17 cellular contexts compared by ENCODE assay signal in the genomic region with DNA sequence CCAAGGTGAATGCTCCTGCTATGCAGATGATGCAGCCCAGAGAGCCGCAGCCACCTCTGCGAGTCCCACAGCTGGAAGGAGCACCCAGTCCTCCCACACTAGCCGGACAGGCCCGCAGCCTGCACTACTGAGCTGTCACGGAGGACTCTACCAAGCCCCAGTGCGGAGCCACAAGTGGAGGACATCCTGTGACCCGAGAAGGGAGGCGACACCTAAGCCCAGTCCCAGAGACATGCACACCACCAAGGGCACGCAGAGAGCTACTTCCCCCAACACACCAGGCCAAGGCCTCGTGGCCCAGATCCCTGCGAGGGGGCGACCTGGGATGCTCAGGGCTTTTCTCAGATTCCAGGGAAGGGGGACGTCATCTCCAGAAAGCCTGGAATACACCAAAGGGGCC. TPM values are rescaled to one million over a fixed set of nuclear protein-coding genes. Genes with fewer than 3 reads are reported as not detected.
"Had no signal": no experiment of that assay in that cellular context is flagged by ENCODE, and none has a peak within 500 bp of the region (broad histone marks: within the 10 kb centered on the region; RNA-seq: fewer than 3 reads in every experiment).

No MANE protein-coding gene starts in this region.

- DNase-seq: activated CD4-positive, alpha-beta memory T cell treated with anti-CD3 and anti-CD28 coated beads for 36 hours; activated CD4-positive, alpha-beta T cell treated with anti-CD3 and anti-CD28 coated beads for 36 hours; activated CD8-positive, alpha-beta memory T cell treated with anti-CD3 and anti-CD28 coated beads, Interleukin-2, amount 10 ng/mL, durations not matched to agents 7 days and 5 days; activated naive CD4-positive, alpha-beta T cell treated with anti-CD3 and anti-CD28 coated beads for 36 hours; activated T-cell treated with anti-CD3 and anti-CD28 coated beads, Interleukin-2, amount 50 U/mL, for 1 hour; caudate nucleus; colonic mucosa; foreskin fibroblast; immature natural killer cell; left colon; naive thymus-derived CD8-positive, alpha-beta T cell; stimulated activated CD4-positive, alpha-beta T cell treated with anti-CD3 and anti-CD28 coated beads, Interleukin-2, amount 100 ng/mL, for 48 hours; stimulated activated naive CD4-positive, alpha-beta T cell; T-helper 2 cell had no signal

- H3K27ac Mint-ChIP-seq: activated CD4-positive, alpha-beta memory T cell treated with anti-CD3 and anti-CD28 coated beads for 36 hours; activated CD4-positive, alpha-beta T cell treated with anti-CD3 and anti-CD28 coated beads for 36 hours; activated CD8-positive, alpha-beta memory T cell treated with anti-CD3 and anti-CD28 coated beads, Interleukin-2, amount 10 ng/mL, durations not matched to agents 7 days and 5 days; activated naive CD4-positive, alpha-beta T cell treated with anti-CD3 and anti-CD28 coated beads for 36 hours; activated T-helper 2 cell treated with anti-CD3 and anti-CD28 coated beads, Interferon-gamma antibody, Interleukin-2, Interleukin-4, amounts not matched to agents 10 μg/mL and 5 μg/mL and 100 μg/mL, durations not matched to agents 14 hours and 24 hours and 36 hours; immature natural killer cell; naive thymus-derived CD8-positive, alpha-beta T cell had no signal

- H3K27ac ChIP-seq: colonic mucosa, pancreas had no signal

- ATAC-seq: activated CD4-positive, alpha-beta T cell treated with anti-CD3 and anti-CD28 coated beads for 36 hours; activated CD8-positive, alpha-beta memory T cell treated with anti-CD3 and anti-CD28 coated beads, Interleukin-2, amount 10 ng/mL, durations not matched to agents 7 days and 5 days; left colon; naive thymus-derived CD8-positive, alpha-beta T cell; pancreas had no signal

- H3K4me3 ChIP-seq: colonic mucosa, pancreas, suprapubic skin had no signal

- H3K9me3 Mint-ChIP-seq: activated CD4-positive, alpha-beta memory T cell treated with anti-CD3 and anti-CD28 coated beads for 36 hours; activated naive CD4-positive, alpha-beta T cell treated with anti-CD3 and anti-CD28 coated beads for 36 hours; activated T-helper 2 cell treated with anti-CD3 and anti-CD28 coated beads, Interferon-gamma antibody, Interleukin-2, Interleukin-4, amounts not matched to agents 10 μg/mL and 5 μg/mL and 100 μg/mL, durations not matched to agents 14 hours and 24 hours and 36 hours; immature natural killer cell; naive thymus-derived CD8-positive, alpha-beta T cell had no signal

- H3K36me3 Mint-ChIP-seq: activated CD8-positive, alpha-beta memory T cell treated with anti-CD3 and anti-CD28 coated beads, Interleukin-2, amount 10 ng/mL, durations not matched to agents 7 days and 5 days had no signal

- H3K4me3 Mint-ChIP-seq: activated CD4-positive, alpha-beta memory T cell treated with anti-CD3 and anti-CD28 coated beads for 36 hours; activated CD4-positive, alpha-beta T cell treated with anti-CD3 and anti-CD28 coated beads for 36 hours; activated CD8-positive, alpha-beta memory T cell treated with anti-CD3 and anti-CD28 coated beads, Interleukin-2, amount 10 ng/mL, durations not matched to agents 7 days and 5 days; activated naive CD4-positive, alpha-beta T cell treated with anti-CD3 and anti-CD28 coated beads for 36 hours; immature natural killer cell; naive thymus-derived CD8-positive, alpha-beta T cell had no signal

- H3K36me3 ChIP-seq: colonic mucosa, pancreas had no signal

- H3K27me3 ChIP-seq: colonic mucosa, pancreas, suprapubic skin had no signal

- H3K4me1 Mint-ChIP-seq: activated CD4-positive, alpha-beta T cell treated with anti-CD3 and anti-CD28 coated beads for 36 hours had no signal

- H3K9me3 ChIP-seq: colonic mucosa, pancreas, suprapubic skin had no signal

RNA-seq across cellular contexts. Expression of gene GDF7, which starts 28.9 kb away (rescaled TPM):
- total RNA-seq: activated CD8-positive, alpha-beta memory T cell treated with anti-CD3 and anti-CD28 coated beads, Interleukin-2, amount 10 ng/mL, durations not matched to agents 7 days and 5 days; activated naive CD4-positive, alpha-beta T cell treated with anti-CD3 and anti-CD28 coated beads for 36 hours; naive thymus-derived CD8-positive, alpha-beta T cell had no signal
- polyA plus RNA-seq: immature natural killer cell had no signal
